Comparison of ENCODE assay signal across 1 cellular context in the genomic region with DNA sequence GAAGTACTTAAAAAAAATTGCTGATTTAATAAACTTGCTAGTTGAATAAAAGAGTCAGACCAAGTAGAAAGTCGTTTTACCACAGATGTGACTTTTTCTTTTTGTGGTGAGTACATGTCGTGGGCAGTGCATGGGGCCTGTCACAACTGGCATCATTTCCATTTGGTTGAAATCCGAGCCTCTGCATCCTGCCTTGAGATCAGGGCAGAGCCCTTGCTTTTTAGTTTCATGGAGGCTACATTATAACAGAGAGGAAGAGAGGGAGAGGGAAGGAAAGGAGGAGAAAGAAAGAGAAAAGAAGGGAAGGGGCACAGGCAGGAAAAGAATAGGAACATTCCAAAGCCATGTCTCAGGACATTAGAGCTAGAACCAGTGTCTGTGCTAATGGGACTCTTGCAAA.
TF ChIP-seq lines count a peak whose summit lies in the region.

No MANE protein-coding gene starts in this region.

TF ChIP-seq in HepG2, 621 proteins besides CTCF, POLR2A, EP300 and RAD21:
- no peak for TF ChIP-seq BHLHE40 (IDR thresholded peaks at IDR 0.05; ENCODE audit: low read length)
- no peak for TF ChIP-seq DNMT1 (CRISPR knock-in tag; IDR thresholded peaks at IDR 0.05)
- TF ChIP-seq, protein P1, sequence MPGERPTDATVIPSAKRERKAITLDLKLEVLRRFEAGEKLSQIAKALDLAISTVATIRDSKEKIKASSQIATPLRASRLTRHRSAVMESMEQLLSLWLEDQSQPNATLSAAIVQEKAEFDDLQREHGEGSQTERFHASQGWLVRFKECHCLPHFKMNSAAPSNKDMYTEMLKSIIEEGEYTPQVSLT (CRISPR knock-in tag; IDR thresholded peaks at IDR 0.05; ENCODE audit: borderline replicate concordance, low read depth), result no peak
- TF ChIP-seq REL (CRISPR knock-in tag; conservative IDR thresholded peaks at IDR 0.05), result no peak
- TF ChIP-seq SNRNP70 (IDR thresholded peaks at IDR 0.05; ENCODE audit: low read depth, low read length), result no peak
- TF ChIP-seq NFE2 (CRISPR knock-in tag; IDR thresholded peaks at IDR 0.05), result no peak
- no peak for TF ChIP-seq ZKSCAN8 (CRISPR knock-in tag; IDR thresholded peaks at IDR 0.05; ENCODE audit: borderline replicate concordance)
- TF ChIP-seq ZNF441 (CRISPR knock-in tag; IDR thresholded peaks at IDR 0.05; ENCODE audit: borderline replicate concordance), result no peak
- no peak for TF ChIP-seq ZNF446 (CRISPR knock-in tag; IDR thresholded peaks at IDR 0.05)
- no peak for TF ChIP-seq NR2C2 (CRISPR knock-in tag; IDR thresholded peaks at IDR 0.05; ENCODE audit: borderline replicate concordance)
- TF ChIP-seq NFE2L1 (CRISPR knock-in tag; IDR thresholded peaks at IDR 0.05; ENCODE audit: borderline replicate concordance), result no peak
- no peak for TF ChIP-seq SIX1 (CRISPR knock-in tag; IDR thresholded peaks at IDR 0.05; ENCODE audit: borderline replicate concordance)
- TF ChIP-seq ZNF333 (CRISPR knock-in tag; IDR thresholded peaks at IDR 0.05; ENCODE audit: borderline replicate concordance), result no peak
- TF ChIP-seq ZBTB3 (CRISPR knock-in tag; IDR thresholded peaks at IDR 0.05; ENCODE audit: borderline replicate concordance, low read depth), result no peak
- TF ChIP-seq, protein P2, sequence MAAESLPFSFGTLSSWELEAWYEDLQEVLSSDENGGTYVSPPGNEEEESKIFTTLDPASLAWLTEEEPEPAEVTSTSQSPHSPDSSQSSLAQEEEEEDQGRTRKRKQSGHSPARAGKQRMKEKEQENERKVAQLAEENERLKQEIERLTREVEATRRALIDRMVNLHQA (CRISPR knock-in tag; IDR thresholded peaks at IDR 0.05), result no peak
- TF ChIP-seq RXRB (CRISPR knock-in tag; IDR thresholded peaks at IDR 0.05; ENCODE audit: borderline replicate concordance), result no peak
- TF ChIP-seq KDM2A (CRISPR knock-in tag; IDR thresholded peaks at IDR 0.05; ENCODE audit: borderline replicate concordance, low read depth), result no peak
